In genomic region chrX:29071525-29071924, GRCh38 we compare ENCODE assay signal across 1 cellular context.
TF ChIP-seq lines count a peak whose summit lies in the region.

No MANE protein-coding gene starts in this region.

TF ChIP-seq in SK-N-SH treated with all-trans-retinoic acid at 6 μM for 48 hours, 23 proteins besides CTCF, POLR2A, EP300 and RAD21 (continued from another document):
- TF ChIP-seq TSHZ2 (CRISPR knock-in tag; IDR thresholded peaks at IDR 0.05) (no peak), CSDC2 (CRISPR knock-in tag; IDR thresholded peaks at IDR 0.05) (no peak), RARB (CRISPR knock-in tag; IDR thresholded peaks at IDR 0.05) (no peak), SNAI2 (CRISPR knock-in tag; IDR thresholded peaks at IDR 0.05) (no peak), ZFP30 (CRISPR knock-in tag; IDR thresholded peaks at IDR 0.05) (no peak), GLIS3 (CRISPR knock-in tag; IDR thresholded peaks at IDR 0.05) (no peak), PATZ1 (CRISPR knock-in tag; IDR thresholded peaks at IDR 0.05; ENCODE audit: borderline replicate concordance) (no peak), ZFP3 (CRISPR knock-in tag; IDR thresholded peaks at IDR 0.05) (no peak), ZNF565 (CRISPR knock-in tag; conservative IDR thresholded peaks at IDR 0.05; ENCODE audit: low read depth) (no peak), ISL1 (CRISPR knock-in tag; IDR thresholded peaks at IDR 0.05) (no peak), TCF4 (CRISPR knock-in tag; IDR thresholded peaks at IDR 0.05; ENCODE audit: borderline replicate concordance) (no peak), ZNF70 (CRISPR knock-in tag; IDR thresholded peaks at IDR 0.05) (no peak), CSRNP3 (CRISPR knock-in tag; IDR thresholded peaks at IDR 0.05) (no peak)
